Comparison of ENCODE assay signal across 19 cellular contexts in the genomic region with DNA sequence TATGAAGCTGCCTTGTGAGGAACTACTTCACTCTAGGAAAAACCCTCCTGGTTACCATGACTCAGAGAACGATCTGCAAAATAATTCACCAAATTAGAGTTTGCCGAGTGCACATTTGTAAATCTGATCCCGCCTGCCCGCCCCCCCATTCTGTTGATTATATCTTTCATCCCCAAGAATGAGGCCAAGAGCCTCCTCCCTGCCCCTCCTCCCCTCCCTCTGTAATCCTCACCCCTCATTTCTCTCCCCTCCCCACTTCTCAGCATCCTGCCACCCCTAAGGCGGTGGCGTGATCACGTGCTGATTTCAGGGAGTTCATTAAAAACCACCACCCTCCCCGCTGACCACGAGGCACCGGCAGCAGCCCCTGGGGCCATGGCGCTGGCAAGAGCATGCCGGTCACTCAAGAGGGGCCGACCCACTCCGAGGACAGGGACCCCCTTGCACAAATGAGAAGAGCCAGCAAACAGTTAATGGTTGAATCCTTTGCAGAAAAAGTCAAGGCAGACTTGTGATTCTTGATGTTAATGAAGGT.
DNase-seq lines count a peak whose midpoint lies in the region; ATAC-seq, FAIRE-seq and TF ChIP-seq lines count a peak whose summit lies in the region.
"Had no signal": no experiment of that assay in that cellular context is flagged by ENCODE, and none has a peak within 500 bp of the region (broad histone marks: within the 10 kb centered on the region; RNA-seq: fewer than 3 reads in every experiment).

No MANE protein-coding gene starts in this region.

- peak overlapping the region; percentile 46 for H3K4me2 ChIP-seq in astrocyte (ENCODE audit: low read length)
- H3K4me2 ChIP-seq: A549, GM23338 had no signal

- H3K4me1 Mint-ChIP-seq in Caco-2 (ENCODE audit: low read depth, unreplicated experiment) (peaks cover 9% of the 10 kb centered on the region), astrocyte (ENCODE audit: low read depth, unreplicated experiment) (peaks cover 14% of the 10 kb centered on the region)
- H3K4me1 Mint-ChIP-seq in stimulated activated memory B cell treated with anti-CD40 and anti-IgM and Interleukin-4, amounts not matched to agents 10 μg/mL and 1 μg/mL and 100 μg/mL, for 72 hours = no peaks in the 10 kb centered on the region

- ATAC-seq in GM21515 (IDR thresholded peaks at IDR 0.05; ENCODE audit: unreplicated experiment) (no peak), GM21529 (IDR thresholded peaks at IDR 0.05; ENCODE audit: unreplicated experiment) (no peak)
- no peak for ATAC-seq in stimulated activated memory B cell treated with anti-CD40 and anti-IgM and Interleukin-4, amounts not matched to agents 10 μg/mL and 1 μg/mL and 100 μg/mL, for 72 hours
- ATAC-seq: A549, GM12878, GM23338 had no signal

- H3K9me3 ChIP-seq in Caco-2 (no peaks in the 10 kb centered on the region), astrocyte (ENCODE audit: insufficient read depth, low read depth, low read length) (no peaks in the 10 kb centered on the region), kidney (ENCODE audit: control insufficient read depth in 1 of 2, low read length in 2 of 2) (no peaks in the 10 kb centered on the region)
- H3K9me3 ChIP-seq: A549 had no signal

- H3K79me2 ChIP-seq in astrocyte (ENCODE audit: insufficient read depth, low read length) = no peaks in the 10 kb centered on the region

- peaks cover 13% of the 10 kb centered on the region for H3K4me1 ChIP-seq in Caco-2
- H3K4me1 ChIP-seq in astrocyte (ENCODE audit: insufficient read depth, low read length) = no peaks in the 10 kb centered on the region
- H3K4me1 ChIP-seq in kidney (ENCODE audit: control insufficient read depth in 1 of 2, insufficient read depth in 1 of 2, low read depth in 1 of 2, low read length in 2 of 2) = no peaks in the 10 kb centered on the region
- H3K4me1 ChIP-seq: A549 had no signal

- no peak overlapping the region for H3K27ac ChIP-seq in astrocyte (ENCODE audit: low read depth, low read length)
- H3K27ac ChIP-seq in kidney (ENCODE audit: low read depth in 2 of 2, low read length in 2 of 2) = no peak overlapping the region
- H3K27ac ChIP-seq: 22Rv1, A549, C4-2B had no signal

- FAIRE-seq in astrocyte (lab: Jason Lieb, UNC) (no peak), kidney (lab: Jason Lieb, UNC) (no peak), urothelium cell line (lab: Jason Lieb, UNC) (peak; percentile 32)
- FAIRE-seq: A549, GM12878, H54 had no signal

- H3K27ac Mint-ChIP-seq in Caco-2 (ENCODE audit: unreplicated experiment) = peak overlapping the region; percentile 41
- no peak overlapping the region for H3K27ac Mint-ChIP-seq in astrocyte (ENCODE audit: unreplicated experiment)
- no peak overlapping the region for H3K27ac Mint-ChIP-seq in stimulated activated memory B cell treated with anti-CD40 and anti-IgM and Interleukin-4, amounts not matched to agents 10 μg/mL and 1 μg/mL and 100 μg/mL, for 72 hours
- H3K27ac Mint-ChIP-seq: CD4-positive, alpha-beta T cell; GM23338 had no signal

- H3K4me3 ChIP-seq in Caco-2 (ENCODE audit: low read depth, low read length) (no peak overlapping the region), astrocyte (ENCODE audit: insufficient read depth, low read depth, low read length) (no peak overlapping the region), kidney (ENCODE audit: low read length in 2 of 2) (no peak overlapping the region)
- H3K4me3 ChIP-seq: A549, GM12878, GM23338 had no signal

- no peak for DNase-seq in Caco-2
- DNase-seq in astrocyte (ENCODE audit: low read depth) = peak; percentile 18
- peak; percentile 68 for DNase-seq in kidney
- DNase-seq in urothelium cell line (ENCODE audit: low spot score) = no peak
- DNase-seq: CD4-positive, alpha-beta T cell; DND-41; EL; HCEC 1CT; IMR-90; KBM-7 had no signal

- H3K9me3 Mint-ChIP-seq in Caco-2 (ENCODE audit: unreplicated experiment) (peaks cover 9% of the 10 kb centered on the region), astrocyte (ENCODE audit: unreplicated experiment) (peaks cover 3% of the 10 kb centered on the region)
- H3K9me3 Mint-ChIP-seq in stimulated activated memory B cell treated with anti-CD40 and anti-IgM and Interleukin-4, amounts not matched to agents 10 μg/mL and 1 μg/mL and 100 μg/mL, for 72 hours = peaks cover 2% of the 10 kb centered on the region
- H3K9me3 Mint-ChIP-seq: GM23338 had no signal

- POLR2A ChIA-PET in Caco-2 (lab: Charles Lee) = no interaction called here

- H3K27me3 Mint-ChIP-seq in Caco-2 (ENCODE audit: insufficient read depth, unreplicated experiment) = no peaks in the 10 kb centered on the region
- H3K27me3 Mint-ChIP-seq in astrocyte (ENCODE audit: low read depth, unreplicated experiment) = peaks cover 2% of the 10 kb centered on the region
- H3K27me3 Mint-ChIP-seq in stimulated activated memory B cell treated with anti-CD40 and anti-IgM and Interleukin-4, amounts not matched to agents 10 μg/mL and 1 μg/mL and 100 μg/mL, for 72 hours = peaks cover 38% of the 10 kb centered on the region
- H3K27me3 Mint-ChIP-seq: CD4-positive, alpha-beta T cell had no signal

- H3K36me3 ChIP-seq in Caco-2 (ENCODE audit: control insufficient read depth, insufficient read depth, low read length) (no peaks in the 10 kb centered on the region), astrocyte (ENCODE audit: insufficient read depth, low read length) (no peaks in the 10 kb centered on the region), kidney (ENCODE audit: control insufficient read depth in 1 of 2, insufficient read depth in 2 of 2, low read length in 2 of 2) (no peaks in the 10 kb centered on the region)

- CTCF ChIA-PET in Caco-2 (lab: Charles Lee) = interaction anchor here (1.8 kb wide), 1 partner anchor 202 kb away, joined by 6 read pairs; no protein-coding TSS in a partner anchor

- no peak for TF ChIP-seq CTCF in Caco-2 (IDR thresholded peaks at IDR 0.05; ENCODE audit: insufficient read depth in 1 of 2, low read depth in 1 of 2, low read length in 1 of 2, severe bottlenecking in 1 of 2, unreplicated experiment in 1 of 2)
- TF ChIP-seq CTCF in astrocyte (IDR thresholded peaks at IDR 0.05; ENCODE audit: insufficient read depth, low read depth, low read length) = no peak
- TF ChIP-seq CTCF in kidney (IDR thresholded peaks at IDR 0.05; ENCODE audit: borderline replicate concordance, extremely low read depth, insufficient read depth) = no peak

- no peak overlapping the region for H2AFZ ChIP-seq in astrocyte (ENCODE audit: low read depth, low read length)
- H2AFZ ChIP-seq: GM23338 had no signal

- H3K9ac ChIP-seq in astrocyte (ENCODE audit: low read length) (no peak overlapping the region), kidney (ENCODE audit: low read length in 2 of 2) (no peak overlapping the region)

- peaks cover 6% of the 10 kb centered on the region for H3K36me3 Mint-ChIP-seq in Caco-2 (ENCODE audit: insufficient read depth, unreplicated experiment)
- peaks cover 3% of the 10 kb centered on the region for H3K36me3 Mint-ChIP-seq in astrocyte (ENCODE audit: low read depth, unreplicated experiment)
- no peaks in the 10 kb centered on the region for H3K36me3 Mint-ChIP-seq in stimulated activated memory B cell treated with anti-CD40 and anti-IgM and Interleukin-4, amounts not matched to agents 10 μg/mL and 1 μg/mL and 100 μg/mL, for 72 hours

- intact Hi-C loops in Caco-2 (cut with micrococcal nuclease; ENCODE audit: unreplicated experiment) (loop anchor here (1.0 kb wide), 1 partner anchor 168 kb away; no protein-coding TSS in a partner anchor), kidney (cut with DNase I) (no loop called here)

- H3K27me3 ChIP-seq in Caco-2 (replicated peaks; ENCODE audit: control insufficient read depth, insufficient read depth, low read length) (no peaks in the 10 kb centered on the region), astrocyte (ENCODE audit: insufficient read depth, low read length) (no peaks in the 10 kb centered on the region)

- H3K4me3 Mint-ChIP-seq in Caco-2 (ENCODE audit: unreplicated experiment) = peak overlapping the region; percentile 19
- H3K4me3 Mint-ChIP-seq in astrocyte (ENCODE audit: unreplicated experiment) = no peak overlapping the region
- H3K4me3 Mint-ChIP-seq in stimulated activated memory B cell treated with anti-CD40 and anti-IgM and Interleukin-4, amounts not matched to agents 10 μg/mL and 1 μg/mL and 100 μg/mL, for 72 hours = no peak overlapping the region
- H3K4me3 Mint-ChIP-seq: CD4-positive, alpha-beta T cell; GM23338 had no signal

- BruUV-seq in Caco-2 (replicated peaks; lab: Mats Ljungman, UMichigan) = no TSS peak

- no peaks in the 10 kb centered on the region for H4K20me1 ChIP-seq in astrocyte (ENCODE audit: insufficient read depth, low read length)

Comparison
In these comparisons a context has a peak if more than half of its experiments do, and no peak if none do; other contexts are left out.
1. DNase-seq: peak in astrocyte (single experiment) and kidney (single experiment); none in Caco-2 (0 of 2) and urothelium cell line (single experiment).